In genomic region chr10:74049995-74050394, GRCh38 we compare ENCODE assay signal across 18 cellular contexts. TPM values are rescaled to one million over a fixed set of nuclear protein-coding genes. Genes with fewer than 3 reads are reported as not detected.
A peak's percentile ranks its signal among the peaks of the same experiment; 100 is the strongest.
DNase-seq lines count a peak whose midpoint lies in the region; ATAC-seq, FAIRE-seq and TF ChIP-seq lines count a peak whose summit lies in the region.
"Had no signal": no experiment of that assay in that cellular context is flagged by ENCODE, and none has a peak within 500 bp of the region (broad histone marks: within the 10 kb centered on the region; RNA-seq: fewer than 3 reads in every experiment).

No MANE protein-coding gene starts in this region.

- H3K9ac ChIP-seq in keratinocyte (ENCODE audit: control insufficient read depth, extremely low read depth, insufficient read depth, low read length) = no peak overlapping the region
- H3K9ac ChIP-seq in HepG2 (ENCODE audit: insufficient read depth, low read depth, low read length) = no peak overlapping the region

- TF ChIP-seq POLR2A in H54 (IDR thresholded peaks at IDR 0.05; ENCODE audit: low read depth, low read length) (no peak), thyroid gland (IDR thresholded peaks at IDR 0.05) (no peak), HepG2 (IDR thresholded peaks at IDR 0.05; ENCODE audit: insufficient read depth in 1 of 2, low read depth in 2 of 2, low read length in 2 of 2) (no peak)

- TF ChIP-seq EP300 in HepG2 (IDR thresholded peaks at IDR 0.05; ENCODE audit: low read depth in 2 of 2, low read length in 2 of 2) (no peak), HepG2 (CRISPR knock-in tag; IDR thresholded peaks at IDR 0.05; ENCODE audit: borderline replicate concordance) (no peak)

- peaks cover under 1% of the 10 kb centered on the region for H3K4me1 ChIP-seq in keratinocyte (ENCODE audit: control insufficient read depth, extremely low read depth, insufficient read depth, low read length)
- peaks cover 24 to 39% of the 10 kb centered on the region in 2 donors for H3K4me1 ChIP-seq in thyroid gland
- peaks cover 7% of the 10 kb centered on the region; the same call in 1 of the 2 replicates for H3K4me1 ChIP-seq in HepG2 (ENCODE audit: insufficient read depth, low read length)

- H3K27ac ChIP-seq in keratinocyte (ENCODE audit: control insufficient read depth, insufficient read depth, low read length) (no peak overlapping the region), thyroid gland (peak overlapping the region in 2 of 3 donors; percentile 7 to 48), HepG2 (ENCODE audit: extremely low read length, insufficient read depth, low read length) (no peak overlapping the region)

- peaks cover 2 to 3% of the 10 kb centered on the region in 2 experiments for H3K36me3 ChIP-seq in keratinocyte (ENCODE audit: control insufficient read depth in 2 of 2, extremely low read depth in 1 of 2, insufficient read depth in 2 of 2, low read length in 2 of 2)
- H3K36me3 ChIP-seq in thyroid gland = no peaks in the 10 kb centered on the region
- H3K36me3 ChIP-seq in HepG2 (replicated peaks in 1 of 2; ENCODE audit: control insufficient read depth in 1 of 2, insufficient read depth in 2 of 2, low read length in 2 of 2) = 0 out of 5 replicates have a peak, but pooled peaks cover 0 to 4% of the 10 kb centered on the region in 2 experiments

- POLR2A ChIA-PET in HepG2 (lab: Yijun Ruan, JAX) = no interaction called here

- ATAC-seq in HG02763 (IDR thresholded peaks at IDR 0.05; ENCODE audit: unreplicated experiment) (no peak), HepG2 (no peak)
- ATAC-seq: activated naive CD8-positive, alpha-beta T cell treated with anti-CD3 and anti-CD28 coated beads, Interleukin-2, amount 50 U/mL, for 24 hours; activated T-helper 17 cell treated with anti-CD3 and anti-CD28 coated beads, Interleukin-2, amount 50 U/mL, for 72 hours; stimulated activated naive CD8-positive, alpha-beta T cell treated with anti-CD3 and anti-CD28 coated beads, Interleukin-15, Interleukin-2, amounts not matched to agents 100 U/mL and 50 U/mL, for 24 hours had no signal

- no peaks in the 10 kb centered on the region for H3K27me3 ChIP-seq in keratinocyte (ENCODE audit: control insufficient read depth, extremely low read depth, insufficient read depth, low read length)
- H3K27me3 ChIP-seq in thyroid gland = no peaks in the 10 kb centered on the region
- no peaks in the 10 kb centered on the region for H3K27me3 ChIP-seq in HepG2 (ENCODE audit: control insufficient read depth in 1 of 2, insufficient read depth in 2 of 2, low read length in 2 of 2)

- TF ChIP-seq CTCF in chondrocyte (IDR thresholded peaks at IDR 0.05) = no peak
- TF ChIP-seq CTCF in keratinocyte (optimal IDR thresholded peaks at IDR 0.05 in 1 of 3, IDR thresholded peaks at IDR 0.05 in 1 of 3, conservative IDR thresholded peaks at IDR 0.05 in 1 of 3; ENCODE audit: extremely low read depth in 1 of 3, insufficient read depth in 2 of 3, low read length in 3 of 3) = no peak
- no peak for TF ChIP-seq CTCF in thyroid gland (IDR thresholded peaks at IDR 0.05)
- no peak for TF ChIP-seq CTCF in HepG2 (CRISPR knock-in tag; IDR thresholded peaks at IDR 0.05)

- no peaks in the 10 kb centered on the region for H3K9me3 Mint-ChIP-seq in chondrocyte (ENCODE audit: low read depth)
- H3K9me3 Mint-ChIP-seq: activated naive CD8-positive, alpha-beta T cell treated with anti-CD3 and anti-CD28 coated beads, Interleukin-2, amount 50 U/mL, for 24 hours; activated T-helper 17 cell treated with anti-CD3 and anti-CD28 coated beads, Interleukin-2, amount 50 U/mL, for 72 hours had no signal

- H3K4me2 ChIP-seq in keratinocyte (ENCODE audit: control insufficient read depth, extremely low read depth, insufficient read depth, low read depth, low read length) = no peak overlapping the region
- no peak overlapping the region for H3K4me2 ChIP-seq in HepG2 (ENCODE audit: low read depth, low read length)

- H3K4me3 ChIP-seq in keratinocyte (ENCODE audit: control insufficient read depth in 2 of 3, extremely low read depth in 1 of 3, insufficient read depth in 2 of 3, low read depth in 1 of 3, low read length in 3 of 3) = no peak overlapping the region
- H3K4me3 ChIP-seq in thyroid gland (replicated peaks in 1 of 3) = no peak overlapping the region
- no peak overlapping the region for H3K4me3 ChIP-seq in HepG2 (replicated peaks in 1 of 3; ENCODE audit: insufficient read depth in 1 of 3, low read depth in 2 of 3, low read length in 3 of 3)

- 62 to 77% methylated on average over 1 of the region's 1 CpG for WGBS in thyroid gland, 2 donors
- WGBS in HepG2 (ENCODE audit: low lambda C conversion rate) = 100% methylated on average over 1 of the region's 1 CpG

- peaks cover 8% of the 10 kb centered on the region for H3K36me3 Mint-ChIP-seq in chondrocyte (ENCODE audit: low read depth)

- in situ Hi-C loops in HepG2 (cut with HindIII; ENCODE audit: extremely low pct_ligation_motif_present, low pct_unique_long_range_greater_than_20kb) = no loop called here

- peak overlapping the region; percentile 39 for H3K4me3 Mint-ChIP-seq in chondrocyte (ENCODE audit: unreplicated experiment)
- H3K4me3 Mint-ChIP-seq: activated naive CD8-positive, alpha-beta T cell treated with anti-CD3 and anti-CD28 coated beads, Interleukin-2, amount 50 U/mL, for 24 hours; activated T-helper 17 cell treated with anti-CD3 and anti-CD28 coated beads, Interleukin-2, amount 50 U/mL, for 72 hours; B cell had no signal

- CTCF ChIA-PET in HepG2 (lab: Yijun Ruan, JAX; ENCODE audit: low intra/inter-chr PET ratio, low total read pairs) = no interaction called here

- H3K27ac Mint-ChIP-seq in chondrocyte (ENCODE audit: unreplicated experiment) = peak overlapping the region; percentile 96
- H3K27ac Mint-ChIP-seq: activated naive CD8-positive, alpha-beta T cell treated with anti-CD3 and anti-CD28 coated beads, Interleukin-2, amount 50 U/mL, for 24 hours; activated T-helper 17 cell treated with anti-CD3 and anti-CD28 coated beads, Interleukin-2, amount 50 U/mL, for 72 hours had no signal

- no TSS peak for BruUV-seq in HepG2 (replicated peaks; lab: Mats Ljungman, UMichigan)

- peaks cover 77% of the 10 kb centered on the region for H3K79me2 ChIP-seq in keratinocyte (ENCODE audit: control insufficient read depth, insufficient read depth, low read length)
- no peaks in the 10 kb centered on the region for H3K79me2 ChIP-seq in HepG2 (ENCODE audit: insufficient read depth, low read length)

- dilution Hi-C loops in keratinocyte (cut with MboI; ENCODE audit: extremely low pct_ligation_motif_present, low sequenced_read_pairs) = no loop called here

- FAIRE-seq in H54 (lab: Jason Lieb, UNC) (peak; percentile 36), keratinocyte (lab: Jason Lieb, UNC) (peak; percentile 26), HepG2 (lab: Jason Lieb, UNC) (no peak)
- FAIRE-seq: bronchial epithelial cell, HTR-8/SVneo, urothelium cell line had no signal

- H4K20me1 ChIP-seq in keratinocyte (ENCODE audit: control insufficient read depth, extremely low read depth, insufficient read depth, low read length) (no peaks in the 10 kb centered on the region), HepG2 (ENCODE audit: insufficient read depth, low read length) (no peaks in the 10 kb centered on the region)

- no peak overlapping the region for H2AFZ ChIP-seq in keratinocyte (ENCODE audit: control insufficient read depth, low read length)
- H2AFZ ChIP-seq in HepG2 (ENCODE audit: low read length) = no peak overlapping the region

- no peaks in the 10 kb centered on the region for H3K9me1 ChIP-seq in keratinocyte (ENCODE audit: control insufficient read depth, extremely low read depth, insufficient read depth, low read length)

- intact Hi-C loops in thyroid gland (cut with DNase I) = no loop called here
- intact Hi-C loops in HepG2 (cut with micrococcal nuclease; ENCODE audit: unreplicated experiment) = no loop called here

- no peak for TF ChIP-seq RAD21 in HepG2 (CRISPR knock-in tag; IDR thresholded peaks at IDR 0.05)

- no peaks in the 10 kb centered on the region for H3K27me3 Mint-ChIP-seq in chondrocyte (ENCODE audit: low read depth)
- H3K27me3 Mint-ChIP-seq: activated naive CD8-positive, alpha-beta T cell treated with anti-CD3 and anti-CD28 coated beads, Interleukin-2, amount 50 U/mL, for 24 hours; activated T-helper 17 cell treated with anti-CD3 and anti-CD28 coated beads, Interleukin-2, amount 50 U/mL, for 72 hours; B cell had no signal

- peaks cover 88% of the 10 kb centered on the region for H3K4me1 Mint-ChIP-seq in chondrocyte (ENCODE audit: low read depth)

- DNase-seq in H54 (ENCODE audit: insufficient read length, low spot score) (no peak), chondrocyte (ENCODE audit: low spot score) (no peak), keratinocyte (ENCODE audit: low read depth, low spot score) (no peak), thyroid gland (no peak), midbrain (lab: John Stamatoyannopoulos, UW) (no peak), HepG2 (ENCODE audit: low spot score) (no peak)
- DNase-seq: activated CD4-positive, alpha-beta T cell treated with anti-CD3 and anti-CD28 coated beads for 1 hour; activated naive CD8-positive, alpha-beta T cell treated with anti-CD3 and anti-CD28 coated beads, Interleukin-2, amount 50 U/mL, for 24 hours; Caco-2; effector CD4-positive, alpha-beta T cell; NCI-H1417 treated with DMSO at 0.1 percent for 48 hours; stimulated activated naive CD8-positive, alpha-beta T cell treated with anti-CD3 and anti-CD28 coated beads, Interleukin-15, Interleukin-2, amounts not matched to agents 100 U/mL and 50 U/mL, for 24 hours had no signal

- H3K9me3 ChIP-seq in keratinocyte (ENCODE audit: control insufficient read depth, low read depth, low read length) (no peaks in the 10 kb centered on the region), thyroid gland (no peaks in the 10 kb centered on the region), HepG2 (ENCODE audit: low read length) (no peaks in the 10 kb centered on the region)
- H3K9me3 ChIP-seq: Caco-2 had no signal

RNA-seq across cellular contexts. Expression of gene VCL, which starts 52.1 kb away (rescaled TPM):
- total RNA-seq in chondrocyte (429 to 498 TPM (median 485 TPM) in 3 replicates), thyroid gland (100 to 1,000 TPM in 3 of 4 donors, 10 to 100 TPM in 1; 71.9 to 151 (median 112) TPM), HepG2 (2016; rRNA removed; fragmentation: Illumina TruSeq; extraction: Trizol) (23.7 and 26.9 TPM in 2 replicates)
- polyA plus RNA-seq in keratinocyte (92.1 to 106 TPM (median 102 TPM) in 3 replicates), HepG2 (2011; rRNA removed) (15.9 and 17.3 TPM in 2 replicates)
- 27.2 TPM for polyA plus RNA-seq in keratinocyte (2011; ENCODE audit: low read depth)
- polyA plus RNA-seq in keratinocyte (2011; cell fraction: cytosol; rRNA removed) = 31.6 and 47.9 TPM in 2 replicates
- polyA plus RNA-seq in keratinocyte (2011; cell fraction: nucleus; rRNA removed) = 238 and 259 TPM in 2 replicates
- polyA plus RNA-seq in keratinocyte (2012; ENCODE audit: low replicate concordance) = 19.1 and 101 TPM in 2 replicates
- 77.4 to 161 TPM (median 129 TPM) in 3 replicates for polyA minus RNA-seq in keratinocyte
- polyA minus RNA-seq in keratinocyte (2011; cell fraction: cytosol; rRNA and poly(A)+ RNA removed) = 78.3 TPM
- polyA minus RNA-seq in keratinocyte (2011; cell fraction: nucleus; rRNA and poly(A)+ RNA removed) = 257 and 336 TPM in 2 replicates
- 1.3 and 2.3 TPM in 2 replicates for total RNA-seq in HepG2 (2016; cell fraction: cytosol; rRNA removed; fragmentation: Illumina TruSeq; extraction: Trizol; ENCODE audit: low read depth)
- total RNA-seq in HepG2 (2016; cell fraction: insoluble cytoplasmic fraction; rRNA removed; fragmentation: Illumina TruSeq; extraction: Trizol) = 20.6 and 25.2 TPM in 2 replicates
- 4.6 and 6.2 TPM in 2 replicates for total RNA-seq in HepG2 (2016; cell fraction: membrane; rRNA removed; fragmentation: Illumina TruSeq; extraction: Trizol)
- total RNA-seq in HepG2 (2016; cell fraction: nucleus; rRNA removed; fragmentation: Illumina TruSeq; extraction: Trizol) = 28.7 and 35.3 TPM in 2 replicates
- 7.7 and 9.9 TPM in 2 replicates for polyA plus RNA-seq in HepG2 (2011; cell fraction: cytosol; rRNA removed)
- 14.7 and 14.8 TPM in 2 replicates for polyA plus RNA-seq in HepG2 (2011; cell fraction: nucleus; rRNA removed)
- polyA plus RNA-seq in HepG2 (2012) = 10.9 and 12.0 TPM in 2 replicates
- 0.78 and 0.81 TPM in 2 replicates for polyA plus RNA-seq in HepG2 (2016; cell fraction: cytosol; fragmentation: Illumina TruSeq; extraction: Trizol; ENCODE audit: low read depth)
- 12.1 and 14.0 TPM in 2 replicates for polyA plus RNA-seq in HepG2 (2016; cell fraction: insoluble cytoplasmic fraction; fragmentation: Illumina TruSeq; extraction: Trizol; ENCODE audit: low read depth)
- 1.8 and 2.1 TPM in 2 replicates for polyA plus RNA-seq in HepG2 (2016; cell fraction: membrane; fragmentation: Illumina TruSeq; extraction: Trizol; ENCODE audit: low read depth)
- 22.1 and 22.9 TPM in 2 replicates for polyA plus RNA-seq in HepG2 (2016; cell fraction: nucleus; fragmentation: Illumina TruSeq; extraction: Trizol; ENCODE audit: insufficient read depth, low read depth)
- polyA minus RNA-seq in HepG2 (2011; rRNA and poly(A)+ RNA removed; ENCODE audit: low replicate concordance) = 29.5 and 80.4 TPM in 2 replicates
- polyA minus RNA-seq in HepG2 (2011; cell fraction: cytosol; rRNA and poly(A)+ RNA removed) = 14.3 and 18.8 TPM in 2 replicates
- polyA minus RNA-seq in HepG2 (2011; cell fraction: nucleus; rRNA and poly(A)+ RNA removed) = 39.1 and 52.5 TPM in 2 replicates

Comparison
In these comparisons a context has a peak if more than half of its experiments do, and no peak if none do; other contexts are left out.
1. H3K27ac ChIP-seq: peak in thyroid gland (2 of 3); none in keratinocyte (single experiment) and HepG2 (single experiment).